In genomic region chr12:51773145-51773869, GRCh38 we compare ENCODE assay signal across 15 cellular contexts.
A peak's percentile ranks its signal among the peaks of the same experiment; 100 is the strongest.
DNase-seq lines count a peak whose midpoint lies in the region; ATAC-seq, FAIRE-seq and TF ChIP-seq lines count a peak whose summit lies in the region.
"Had no signal": no experiment of that assay in that cellular context is flagged by ENCODE, and none has a peak within 500 bp of the region (broad histone marks: within the 10 kb centered on the region; RNA-seq: fewer than 3 reads in every experiment).

No MANE protein-coding gene starts in this region.

- H3K36me3 Mint-ChIP-seq in activated T-cell treated with anti-CD3 and anti-CD28 coated beads, Interleukin-2, amount 50 U/mL, for 24 hours (ENCODE audit: low read depth): no peaks in the 10 kb centered on the region

- no peak overlapping the region for H3K4me3 Mint-ChIP-seq in activated T-cell treated with anti-CD3 and anti-CD28 coated beads, Interleukin-2, amount 50 U/mL, for 24 hours

- intact Hi-C loops in gastrocnemius medialis (cut with DNase I; ENCODE audit: low total_unique reads): no loop called here

- no peak for FAIRE-seq in urothelium cell line (lab: Jason Lieb, UNC)

- no peaks in the 10 kb centered on the region for H3K4me1 Mint-ChIP-seq in activated T-cell treated with anti-CD3 and anti-CD28 coated beads, Interleukin-2, amount 50 U/mL, for 24 hours (ENCODE audit: low read depth)

- ATAC-seq in gastrocnemius medialis: no peak

- H3K36me3 ChIP-seq in gastrocnemius medialis: no peaks in the 10 kb centered on the region
- H3K36me3 ChIP-seq: thyroid gland had no signal

- no peak overlapping the region for H3K4me3 ChIP-seq in gastrocnemius medialis
- H3K4me3 ChIP-seq: thyroid gland had no signal

- in situ Hi-C loops in gastrocnemius medialis (cut with MboI; ENCODE audit: low sequenced_read_pairs in 4 of 4): no loop called here

- no peak for TF ChIP-seq CTCF in RWPE1 (conservative IDR thresholded peaks at IDR 0.05; ENCODE audit: low read depth)
- no peak for TF ChIP-seq CTCF in gastrocnemius medialis (IDR thresholded peaks at IDR 0.05 in 4 of 5, conservative IDR thresholded peaks at IDR 0.05 in 1 of 5)

- no peaks in the 10 kb centered on the region for H3K9me3 ChIP-seq in gastrocnemius medialis
- H3K9me3 ChIP-seq: BE2C, thyroid gland had no signal

- CTCF ChIA-PET in RWPE1 (lab: Yijun Ruan, JAX): no interaction called here

- H3K27ac ChIP-seq in RWPE1 (peak overlapping the region; percentile 52), gastrocnemius medialis (no peak overlapping the region)
- H3K27ac ChIP-seq: thyroid gland had no signal

- POLR2A ChIA-PET in RWPE1 (lab: Yijun Ruan, JAX; ENCODE audit: low non-redundant PET): no interaction called here

- no peaks in the 10 kb centered on the region for H3K27me3 Mint-ChIP-seq in activated T-cell treated with anti-CD3 and anti-CD28 coated beads, Interleukin-2, amount 50 U/mL, for 24 hours

- no peaks in the 10 kb centered on the region for H3K9me3 Mint-ChIP-seq in activated T-cell treated with anti-CD3 and anti-CD28 coated beads, Interleukin-2, amount 50 U/mL, for 24 hours

- TF ChIP-seq POLR2A in gastrocnemius medialis (IDR thresholded peaks at IDR 0.05): no peak

- no peaks in the 10 kb centered on the region for H3K4me1 ChIP-seq in gastrocnemius medialis
- H3K4me1 ChIP-seq: BE2C, thyroid gland had no signal

- H3K27me3 ChIP-seq in gastrocnemius medialis: no peaks in the 10 kb centered on the region
- H3K27me3 ChIP-seq: BE2C, thyroid gland had no signal

- DNase-seq in SIG-M5 treated with dmso at 0.1 percent for 504 hours (lab: John Stamatoyannopoulos, UW; ENCODE audit: unreplicated experiment): peak; percentile 18
- DNase-seq in SIG-M5 (lab: John Stamatoyannopoulos, UW): no peak
- DNase-seq in RWPE1 (ENCODE audit: low spot score): peak; percentile 44
- DNase-seq in fibroblast of peridontal ligament (ENCODE audit: extremely low read depth): peak; percentile 97
- peak; percentile 40 for DNase-seq in urothelium cell line (ENCODE audit: low spot score)
- DNase-seq in activated T-cell treated with anti-CD3 and anti-CD28 coated beads, Interleukin-2, amount 50 U/mL, for 24 hours: no peak
- DNase-seq in gastrocnemius medialis: no peak
- no peak for DNase-seq in GM19238 (ENCODE audit: insufficient read length, low spot score)
- DNase-seq: activated T-cell treated with anti-CD3 and anti-CD28 coated beads, Interleukin-2, amount 50 U/mL, for 1 hour; BE2C; Karpas-422; NCI-H526; occipital lobe; T-helper 2 cell; thyroid gland had no signal

- H3K27ac Mint-ChIP-seq in activated T-cell treated with anti-CD3 and anti-CD28 coated beads, Interleukin-2, amount 50 U/mL, for 24 hours: no peak overlapping the region

Comparison
In these comparisons a context has a peak if more than half of its experiments do, and no peak if none do; other contexts are left out.
1. DNase-seq: peak in SIG-M5 treated with dmso at 0.1 percent for 504 hours (single experiment), RWPE1 (single experiment), fibroblast of peridontal ligament (single experiment) and urothelium cell line (single experiment); none in SIG-M5 (single experiment), activated T-cell treated with anti-CD3 and anti-CD28 coated beads, Interleukin-2, amount 50 U/mL, for 24 hours (single experiment), gastrocnemius medialis (0 of 2) and GM19238 (single experiment).